In the genomic region with DNA sequence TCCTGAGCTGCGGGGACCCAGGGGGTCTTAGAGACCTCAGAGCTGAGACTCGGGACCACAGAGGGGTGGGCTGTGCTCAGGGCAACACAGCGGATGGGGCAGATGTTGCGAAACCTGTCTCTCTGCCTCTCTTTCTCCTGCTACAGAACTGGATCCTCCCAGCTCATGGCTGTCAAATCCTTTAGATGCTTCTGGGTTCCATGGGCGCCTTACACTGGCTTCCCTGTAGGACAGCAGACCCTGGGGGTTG, we compare ENCODE assay signal across 1 cellular context.
TF ChIP-seq lines count a peak whose summit lies in the region.

No MANE protein-coding gene starts in this region.

TF ChIP-seq in HepG2, 621 proteins besides CTCF, POLR2A, EP300 and RAD21 (continued from another document):
- TF ChIP-seq ZUFSP (CRISPR knock-in tag; IDR thresholded peaks at IDR 0.05; ENCODE audit: borderline replicate concordance) (no peak), BCL6 (CRISPR knock-in tag; IDR thresholded peaks at IDR 0.05) (no peak), SMC3 (IDR thresholded peaks at IDR 0.05; ENCODE audit: low read length) (no peak), LBX2 (CRISPR knock-in tag; IDR thresholded peaks at IDR 0.05; ENCODE audit: borderline replicate concordance) (peak; percentile 77; the same call in 1 of the 2 replicates), ZNF263 (CRISPR knock-in tag; IDR thresholded peaks at IDR 0.05) (0 out of 2 replicates have a peak, but pooled peaks have one; percentile 20), SMYD3 (CRISPR knock-in tag; IDR thresholded peaks at IDR 0.05) (no peak), ZNF724P (CRISPR knock-in tag; IDR thresholded peaks at IDR 0.05; ENCODE audit: borderline replicate concordance) (no peak), CEBPB (IDR thresholded peaks at IDR 0.05; ENCODE audit: borderline replicate concordance, low read depth, low read length) (peak; percentile 91), MAFG (CRISPR knock-in tag; IDR thresholded peaks at IDR 0.05) (no peak)
